ENCODE assay signal across 8 cellular contexts in genomic region chr9:128920381-128921058, GRCh38. TPM values are rescaled to one million over a fixed set of nuclear protein-coding genes. Genes with fewer than 3 reads are reported as not detected.
DNase-seq lines count a peak whose midpoint lies in the region.

Gene PHYHD1 (plus strand): TSS chr9:128920982. CDS start chr9:128922324, 1,342 bp downstream.

- H3K36me3 ChIP-seq in Karpas-422 (ENCODE audit: insufficient read depth, low read length) (no peaks in the 10 kb centered on the region; the same call in 1 of the 2 replicates), iPS-15b (ENCODE audit: control insufficient read depth, insufficient read depth, low read length) (peaks cover 24% of the 10 kb centered on the region)

- no peak within 1 kb of the TSS for H3K27ac ChIP-seq in Karpas-422 (ENCODE audit: low read length)

- H2AFZ ChIP-seq in Karpas-422 (ENCODE audit: low read length), result no peak within 1 kb of the TSS

- H3K4me2 ChIP-seq in Karpas-422 (ENCODE audit: low read depth, low read length, poor library complexity, severe bottlenecking), result peak within 1 kb of the TSS; percentile 69

- peaks cover 3% of the 10 kb centered on the region for H3K4me1 Mint-ChIP-seq in activated T-helper 2 cell treated with anti-CD3 and anti-CD28 coated beads, Interferon-gamma antibody, Interleukin-2, Interleukin-4, amounts not matched to agents 10 μg/mL and 5 μg/mL and 100 μg/mL, durations not matched to agents 14 hours and 24 hours and 36 hours (ENCODE audit: low read depth)

- no peaks in the 10 kb centered on the region for H3K27me3 ChIP-seq in Karpas-422 (ENCODE audit: low read length)
- no peaks in the 10 kb centered on the region for H3K27me3 ChIP-seq in iPS-15b (ENCODE audit: control insufficient read depth, insufficient read depth, low read length)

- peak within 1 kb of the TSS; percentile 55; the same call in 1 of the 2 replicates for H3K9ac ChIP-seq in Karpas-422 (ENCODE audit: low read length)
- H3K9ac ChIP-seq in iPS-15b (ENCODE audit: low read depth, low read length), result peak within 1 kb of the TSS; percentile 85

- no peaks in the 10 kb centered on the region for H3K9me2 ChIP-seq in Karpas-422 (replicated peaks; ENCODE audit: insufficient read depth, low read length)

- H3K79me2 ChIP-seq in Karpas-422 (ENCODE audit: low read length), result no peaks in the 10 kb centered on the region

- no peak within 1 kb of the TSS for H3K27ac Mint-ChIP-seq in activated T-helper 2 cell treated with anti-CD3 and anti-CD28 coated beads, Interferon-gamma antibody, Interleukin-2, Interleukin-4, amounts not matched to agents 10 μg/mL and 5 μg/mL and 100 μg/mL, durations not matched to agents 14 hours and 24 hours and 36 hours

- H3K4me3 Mint-ChIP-seq in activated T-helper 2 cell treated with anti-CD3 and anti-CD28 coated beads, Interferon-gamma antibody, Interleukin-2, Interleukin-4, amounts not matched to agents 10 μg/mL and 5 μg/mL and 100 μg/mL, durations not matched to agents 14 hours and 24 hours and 36 hours (ENCODE audit: low read depth), result no peak within 1 kb of the TSS

- H3K4me3 ChIP-seq in Karpas-422 (ENCODE audit: low read length) (peak within 1 kb of the TSS; percentile 60; the same call in 1 of the 2 replicates), iPS-15b (ENCODE audit: low read depth, low read length) (peak within 1 kb of the TSS; percentile 73), skeletal muscle cell (ENCODE audit: low read depth, low read length) (peak within 1 kb of the TSS; percentile 44)

- peaks cover 27% of the 10 kb centered on the region for H3K36me3 Mint-ChIP-seq in activated T-helper 2 cell treated with anti-CD3 and anti-CD28 coated beads, Interferon-gamma antibody, Interleukin-2, Interleukin-4, amounts not matched to agents 10 μg/mL and 5 μg/mL and 100 μg/mL, durations not matched to agents 14 hours and 24 hours and 36 hours (ENCODE audit: low read depth)

- no peaks in the 10 kb centered on the region for H3K9me3 ChIP-seq in Karpas-422 (ENCODE audit: low read length)
- H3K9me3 ChIP-seq in iPS-15b (ENCODE audit: control insufficient read depth, insufficient read depth, low read length), result no peaks in the 10 kb centered on the region

- no peak for DNase-seq in Karpas-422
- peak; percentile 77 for DNase-seq in amniotic epithelial cell (ENCODE audit: low read depth)
- DNase-seq in skeletal muscle cell (ENCODE audit: low read depth), result peak; percentile 37
- no peak for DNase-seq in cerebellum (ENCODE audit: low spot score)
- no peak for DNase-seq in activated T-helper 2 cell treated with anti-CD3 and anti-CD28 coated beads, Interferon-gamma antibody, Interleukin-2, Interleukin-4, amounts not matched to agents 10 μg/mL and 5 μg/mL and 100 μg/mL, durations not matched to agents 14 hours and 24 hours and 36 hours (ENCODE audit: low spot score)
- DNase-seq in HK-2 (ENCODE audit: unreplicated experiment), result no peak
- DNase-seq in NCI-H1930 (lab: John Stamatoyannopoulos, UW), result no peak

- H3K4me1 ChIP-seq in Karpas-422 (ENCODE audit: low read length) (peaks cover 17% of the 10 kb centered on the region), iPS-15b (ENCODE audit: control insufficient read depth, insufficient read depth, low read length) (peaks cover 5% of the 10 kb centered on the region)

- intact Hi-C loops in activated T-helper 2 cell treated with anti-CD3 and anti-CD28 coated beads, Interferon-gamma antibody, Interleukin-2, Interleukin-4, amounts not matched to agents 10 μg/mL and 5 μg/mL and 100 μg/mL, durations not matched to agents 14 hours and 24 hours and 36 hours (cut with micrococcal nuclease), result no loop called here

- no peaks in the 10 kb centered on the region for H3K27me3 Mint-ChIP-seq in activated T-helper 2 cell treated with anti-CD3 and anti-CD28 coated beads, Interferon-gamma antibody, Interleukin-2, Interleukin-4, amounts not matched to agents 10 μg/mL and 5 μg/mL and 100 μg/mL, durations not matched to agents 14 hours and 24 hours and 36 hours (ENCODE audit: low read depth)

- H4K20me1 ChIP-seq in Karpas-422 (ENCODE audit: insufficient read depth, low read depth, low read length), result no peaks in the 10 kb centered on the region

- no peaks in the 10 kb centered on the region for H3K9me3 Mint-ChIP-seq in activated T-helper 2 cell treated with anti-CD3 and anti-CD28 coated beads, Interferon-gamma antibody, Interleukin-2, Interleukin-4, amounts not matched to agents 10 μg/mL and 5 μg/mL and 100 μg/mL, durations not matched to agents 14 hours and 24 hours and 36 hours

RNA-seq across cellular contexts. Expression of gene PHYHD1, which starts in this region (rescaled TPM):
- not detected in 2 replicates for total RNA-seq in Karpas-422 (2014; rRNA removed; shearing (Covaris generic); ENCODE audit: low replicate concordance)
- total RNA-seq in cerebellum, result 1.1 TPM
- 0.44 and 0.68 TPM in 2 replicates for total RNA-seq in activated T-helper 2 cell treated with anti-CD3 and anti-CD28 coated beads, Interferon-gamma antibody, Interleukin-2, Interleukin-4, amounts not matched to agents 10 μg/mL and 5 μg/mL and 100 μg/mL, durations not matched to agents 14 hours and 24 hours and 36 hours

Comparison
In these comparisons a context has a peak if more than half of its experiments do, and no peak if none do; other contexts are left out.
1. DNase-seq: peak in amniotic epithelial cell (single experiment) and skeletal muscle cell (single experiment); none in Karpas-422 (single experiment), cerebellum (single experiment), activated T-helper 2 cell treated with anti-CD3 and anti-CD28 coated beads, Interferon-gamma antibody, Interleukin-2, Interleukin-4, amounts not matched to agents 10 μg/mL and 5 μg/mL and 100 μg/mL, durations not matched to agents 14 hours and 24 hours and 36 hours (single experiment), HK-2 (single experiment) and NCI-H1930 (0 of 2).
2. Peak in every context shown above with its lines, with median percentiles within 50 percentile points of each other: H3K4me3 ChIP-seq.